In the genomic region with DNA sequence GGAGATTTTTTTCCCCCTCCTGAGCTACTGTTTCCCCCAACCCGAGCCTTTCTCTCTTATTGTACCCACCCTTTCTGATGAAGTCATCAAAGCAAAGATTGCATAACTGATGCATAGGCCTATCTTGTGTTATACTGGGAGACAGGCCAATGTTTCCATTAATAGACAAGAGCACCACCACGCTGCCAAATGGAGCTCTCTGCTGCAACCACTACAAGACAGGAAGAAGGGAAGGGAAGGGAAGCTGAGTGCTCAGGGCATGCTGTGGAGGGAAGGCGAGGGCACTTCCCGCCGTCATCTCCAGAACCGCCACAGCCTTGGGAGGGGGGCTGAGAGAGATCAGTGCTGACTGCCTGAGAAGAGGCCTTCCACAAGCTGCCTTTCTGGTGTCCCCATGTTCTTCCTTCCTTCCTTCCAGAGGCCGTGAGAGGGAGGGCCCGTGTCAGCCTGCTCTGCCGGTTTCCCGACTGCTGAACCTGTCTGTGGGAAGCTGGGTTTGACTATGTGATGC, we compare ENCODE assay signal across 9 cellular contexts.
DNase-seq lines count a peak whose midpoint lies in the region; ATAC-seq lines count a peak whose summit lies in the region.
"Had no signal": no experiment of that assay in that cellular context is flagged by ENCODE, and none has a peak within 500 bp of the region (broad histone marks: within the 10 kb centered on the region; RNA-seq: fewer than 3 reads in every experiment).

No MANE protein-coding gene starts in this region.

- H3K27me3 Mint-ChIP-seq in T-helper 2 cell treated with Interferon-gamma antibody and Interleukin-4, amounts not matched to agents 5 μg/mL and 100 μg/mL, for 36 hours (ENCODE audit: low read depth) = peaks cover 29% of the 10 kb centered on the region
- H3K27me3 Mint-ChIP-seq in effector memory CD8-positive, alpha-beta T cell = peaks cover 34 to 36% of the 10 kb centered on the region in 2 donors

- no peaks in the 10 kb centered on the region for H3K4me1 Mint-ChIP-seq in T-helper 2 cell treated with Interferon-gamma antibody and Interleukin-4, amounts not matched to agents 5 μg/mL and 100 μg/mL, for 36 hours (ENCODE audit: low read depth)
- H3K4me1 Mint-ChIP-seq in effector memory CD8-positive, alpha-beta T cell (ENCODE audit: low read depth in 2 of 2) = no peaks in the 10 kb centered on the region

- no peak overlapping the region for H3K27ac Mint-ChIP-seq in T-helper 2 cell treated with Interferon-gamma antibody and Interleukin-4, amounts not matched to agents 5 μg/mL and 100 μg/mL, for 36 hours
- no peak overlapping the region for H3K27ac Mint-ChIP-seq in effector memory CD8-positive, alpha-beta T cell
- H3K27ac Mint-ChIP-seq: IgD-negative memory B cell had no signal

- no peak overlapping the region for H3K4me3 Mint-ChIP-seq in T-helper 2 cell treated with Interferon-gamma antibody and Interleukin-4, amounts not matched to agents 5 μg/mL and 100 μg/mL, for 36 hours
- H3K4me3 Mint-ChIP-seq in effector memory CD8-positive, alpha-beta T cell = no peak overlapping the region
- H3K4me3 Mint-ChIP-seq: IgD-negative memory B cell had no signal

- no peaks in the 10 kb centered on the region for H3K36me3 Mint-ChIP-seq in T-helper 2 cell treated with Interferon-gamma antibody and Interleukin-4, amounts not matched to agents 5 μg/mL and 100 μg/mL, for 36 hours (ENCODE audit: low read depth)
- H3K36me3 Mint-ChIP-seq in effector memory CD8-positive, alpha-beta T cell (ENCODE audit: insufficient read depth) = no peaks in the 10 kb centered on the region

- ATAC-seq in GM19467 (IDR thresholded peaks at IDR 0.05; ENCODE audit: unreplicated experiment) (no peak), HG03469 (IDR thresholded peaks at IDR 0.05; ENCODE audit: unreplicated experiment) (no peak)
- no peak for ATAC-seq in effector memory CD8-positive, alpha-beta T cell (replicated peaks)

- no peaks in the 10 kb centered on the region for H3K9me3 Mint-ChIP-seq in T-helper 2 cell treated with Interferon-gamma antibody and Interleukin-4, amounts not matched to agents 5 μg/mL and 100 μg/mL, for 36 hours
- H3K9me3 Mint-ChIP-seq in effector memory CD8-positive, alpha-beta T cell = no peaks in the 10 kb centered on the region
- H3K9me3 Mint-ChIP-seq: IgD-negative memory B cell had no signal

- DNase-seq in GM04503 (ENCODE audit: low read depth) = peak; percentile 75
- DNase-seq in NOMO-1 (lab: John Stamatoyannopoulos, UW; ENCODE audit: unreplicated experiment in 2 of 2) = peak; percentile 46 to 63
- DNase-seq in dermis microvascular lymphatic vessel endothelial cell (ENCODE audit: low read depth in 2 of 2) = peak; percentile 91 to 93
- peak; percentile 81 for DNase-seq in mucosa of gallbladder (ENCODE audit: low spot score)
- DNase-seq in T-helper 2 cell treated with Interferon-gamma antibody and Interleukin-4, amounts not matched to agents 5 μg/mL and 100 μg/mL, for 36 hours (ENCODE audit: low spot score) = no peak
- DNase-seq in effector memory CD8-positive, alpha-beta T cell = no peak

Comparison
In these comparisons a context has a peak if more than half of its experiments do, and no peak if none do; other contexts are left out.
1. DNase-seq: peak in GM04503 (single experiment), NOMO-1 (2 of 2), dermis microvascular lymphatic vessel endothelial cell (2 of 2) and mucosa of gallbladder (single experiment); none in T-helper 2 cell treated with Interferon-gamma antibody and Interleukin-4, amounts not matched to agents 5 μg/mL and 100 μg/mL, for 36 hours (single experiment) and effector memory CD8-positive, alpha-beta T cell (0 of 3).